Comparison of ENCODE assay signal across 18 cellular contexts in genomic region chr5:85096426-85096825, GRCh38.
DNase-seq lines count a peak whose midpoint lies in the region; ATAC-seq and TF ChIP-seq lines count a peak whose summit lies in the region.
"Had no signal": no experiment of that assay in that cellular context is flagged by ENCODE, and none has a peak within 500 bp of the region (broad histone marks: within the 10 kb centered on the region; RNA-seq: fewer than 3 reads in every experiment).

No MANE protein-coding gene starts in this region.

- no peaks in the 10 kb centered on the region for H3K36me3 ChIP-seq in PC-3 (ENCODE audit: low read depth, low read length)
- H3K36me3 ChIP-seq: BLaER1, HAP-1 had no signal

- DNase-seq in DMS 273 (lab: John Stamatoyannopoulos, UW; ENCODE audit: unreplicated experiment) (peak; percentile 7), DMS 273 treated with DMSO at 0.1 percent for 48 hours (lab: John Stamatoyannopoulos, UW) (no peak), PC-3 (no peak), astrocyte of the hippocampus (ENCODE audit: low read depth, low spot score) (peak; percentile 27)
- DNase-seq: AML-193; Calu3; CD4-positive, CD25-positive, alpha-beta regulatory T cell; DMS153; DMS79 treated with DMSO at 0.1 percent for 48 hours; GDM1; GM23248 had no signal

- no TSS peak for BruUV-seq in PC-3 (replicated peaks; lab: Mats Ljungman, UMichigan)

- no peaks in the 10 kb centered on the region for H3F3A ChIP-seq in PC-3 (ENCODE audit: low read length, unreplicated experiment)

- H3K27ac ChIP-seq in PC-3 (ENCODE audit: low read length) = no peak overlapping the region
- H3K27ac ChIP-seq: 22Rv1, BLaER1, GM23248 had no signal

- CTCF ChIA-PET in PC-3 (lab: Charles Lee) = no interaction called here

- ATAC-seq in PC-3 = peak; percentile 38
- ATAC-seq in HG03342 (IDR thresholded peaks at IDR 0.05; ENCODE audit: unreplicated experiment) = no peak
- no peak for ATAC-seq in GM18519 (IDR thresholded peaks at IDR 0.05; ENCODE audit: low FRiP score, unreplicated experiment)
- no peak for ATAC-seq in GM21526 (IDR thresholded peaks at IDR 0.05; ENCODE audit: low FRiP score, unreplicated experiment)
- no peak for ATAC-seq in GM21576 (IDR thresholded peaks at IDR 0.05; ENCODE audit: unreplicated experiment)

- H3K9me2 ChIP-seq in PC-3 (replicated peaks; ENCODE audit: low read length) = no peaks in the 10 kb centered on the region

- H3K79me2 ChIP-seq in PC-3 (ENCODE audit: low read length) = no peaks in the 10 kb centered on the region

- H4K20me1 ChIP-seq in PC-3 (ENCODE audit: low read length) = no peaks in the 10 kb centered on the region
- H4K20me1 ChIP-seq: BLaER1 had no signal

- H3K4me2 ChIP-seq in PC-3 (ENCODE audit: low read length) = no peak overlapping the region
- H3K4me2 ChIP-seq: BLaER1 had no signal

- H3K4me3 ChIP-seq in PC-3 (ENCODE audit: low read length) = no peak overlapping the region
- H3K4me3 ChIP-seq: BLaER1, GM23248, HAP-1 had no signal

- no peaks in the 10 kb centered on the region for H3K9me3 ChIP-seq in PC-3 (ENCODE audit: low read length)
- H3K9me3 ChIP-seq: HAP-1 had no signal

- no peak overlapping the region for H2AFZ ChIP-seq in PC-3 (ENCODE audit: low read length)
- H2AFZ ChIP-seq: GM23248 had no signal

- intact Hi-C loops in PC-3 (cut with micrococcal nuclease) = no loop called here

- POLR2A ChIA-PET in PC-3 (lab: Charles Lee; ENCODE audit: unreplicated experiment) = interaction anchor here (0.5 kb wide), 1 partner anchor 466 kb away, joined by 4 read pairs; no protein-coding TSS in a partner anchor

- no peaks in the 10 kb centered on the region for H3K27me3 ChIP-seq in PC-3 (ENCODE audit: low read length)
- H3K27me3 ChIP-seq: BLaER1 had no signal

- no peak for TF ChIP-seq CTCF in PC-3 (conservative IDR thresholded peaks at IDR 0.05; ENCODE audit: low read depth, low read length)

- H3K4me1 ChIP-seq in PC-3 (ENCODE audit: insufficient read depth, low read length) = no peaks in the 10 kb centered on the region
- H3K4me1 ChIP-seq: BLaER1, HAP-1 had no signal

- no peak overlapping the region for H3K9ac ChIP-seq in PC-3 (ENCODE audit: low read length)
- H3K9ac ChIP-seq: BLaER1, GM23248 had no signal

Comparison
In these comparisons a context has a peak if more than half of its experiments do, and no peak if none do; other contexts are left out.
1. DNase-seq: peak in DMS 273 (single experiment) and astrocyte of the hippocampus (single experiment); none in DMS 273 treated with DMSO at 0.1 percent for 48 hours (single experiment) and PC-3 (single experiment).